Comparison of ENCODE assay signal across 18 cellular contexts in genomic region chr5:96788112-96788749, GRCh38. TPM values are rescaled to one million over a fixed set of nuclear protein-coding genes. Genes with fewer than 3 reads are reported as not detected.
A peak's percentile ranks its signal among the peaks of the same experiment; 100 is the strongest.
DNase-seq lines count a peak whose midpoint lies in the region; ATAC-seq and TF ChIP-seq lines count a peak whose summit lies in the region.
"Had no signal": no experiment of that assay in that cellular context is flagged by ENCODE, and none has a peak within 500 bp of the region (broad histone marks: within the 10 kb centered on the region; RNA-seq: fewer than 3 reads in every experiment).

No MANE protein-coding gene starts in this region.

- no peak overlapping the region for H2BK5ac ChIP-seq in IMR-90 (ENCODE audit: low read depth, low read length, poor library complexity, severe bottlenecking)

- no peak overlapping the region for H2BK20ac ChIP-seq in IMR-90 (ENCODE audit: low read depth, low read length)

- H3K4me1 Mint-ChIP-seq in CD14-positive monocyte (peaks cover 11% of the 10 kb centered on the region), neural progenitor cell (peaks cover 21% of the 10 kb centered on the region)
- H3K4me1 Mint-ChIP-seq: activated CD4-positive, alpha-beta T cell treated with anti-CD3 and anti-CD28 coated beads, Interleukin-2, amount 10 ng/mL, durations not matched to agents 7 days and 5 days had no signal

- peaks cover 74 to 88% of the 10 kb centered on the region in 2 donors for H3K36me3 Mint-ChIP-seq in CD14-positive monocyte
- peaks cover 10% of the 10 kb centered on the region for H3K36me3 Mint-ChIP-seq in neural progenitor cell

- no peak overlapping the region for H3K4me3 ChIP-seq in IMR-90 (ENCODE audit: insufficient read depth, low read depth, low read length)
- H3K4me3 ChIP-seq in cardiac fibroblast (replicated peaks in 1 of 2; ENCODE audit: low read depth in 2 of 2, low read length in 2 of 2): no peak overlapping the region
- no peak overlapping the region for H3K4me3 ChIP-seq in mucosa of descending colon
- H3K4me3 ChIP-seq in neural progenitor cell: no peak overlapping the region
- H3K4me3 ChIP-seq: adrenal gland; BLaER1 treated with 17β-estradiol and CSF1 and Interleukin-3, amounts not matched to agents 10 nM and 100 nM; stomach had no signal

- no peaks in the 10 kb centered on the region; a peak in 1 of 4 replicates for H3K79me1 ChIP-seq in IMR-90 (ENCODE audit: low read depth in 1 of 2, low read length in 2 of 2)

- no peak overlapping the region for H3K9ac ChIP-seq in IMR-90 (ENCODE audit: low read depth, low read length)
- no peak overlapping the region for H3K9ac ChIP-seq in neural progenitor cell
- H3K9ac ChIP-seq: BLaER1 treated with 17β-estradiol and CSF1 and Interleukin-3, amounts not matched to agents 10 nM and 100 nM had no signal

- no peak overlapping the region for H4K91ac ChIP-seq in IMR-90 (ENCODE audit: insufficient read depth, low read depth, low read length)

- peaks cover 13% of the 10 kb centered on the region for H3F3A ChIP-seq in neural progenitor cell (ENCODE audit: low read depth)

- no peaks in the 10 kb centered on the region for H3K27me3 Mint-ChIP-seq in CD14-positive monocyte (ENCODE audit: low read depth in 3 of 3)
- H3K27me3 Mint-ChIP-seq in neural progenitor cell (ENCODE audit: insufficient read depth, low read depth): peaks cover 2% of the 10 kb centered on the region
- H3K27me3 Mint-ChIP-seq: activated CD4-positive, alpha-beta T cell treated with anti-CD3 and anti-CD28 coated beads, Interleukin-2, amount 10 ng/mL, durations not matched to agents 7 days and 5 days; progenitor cell of endocrine pancreas had no signal

- no peak overlapping the region for H3K23ac ChIP-seq in IMR-90 (ENCODE audit: low read depth, low read length)

- CTCF ChIA-PET in IMR-90 (lab: Yijun Ruan, JAX): no interaction called here

- no peaks in the 10 kb centered on the region for H3K79me2 ChIP-seq in neural progenitor cell (ENCODE audit: low read depth)

- H2AFZ ChIP-seq in IMR-90 (replicated peaks; ENCODE audit: low read length, poor library complexity): no peak overlapping the region
- H2AFZ ChIP-seq in neural progenitor cell (replicated peaks): no peak overlapping the region

- H4K8ac ChIP-seq in IMR-90 (ENCODE audit: low read depth in 2 of 2, low read length in 2 of 2): no peak overlapping the region

- TF ChIP-seq POLR2A in IMR-90 (IDR thresholded peaks at IDR 0.05; ENCODE audit: low read depth, low read length): no peak

- no peak overlapping the region for H4K5ac ChIP-seq in IMR-90 (ENCODE audit: low read depth, low read length)

- no TSS peak for BruUV-seq in IMR-90 (replicated peaks; lab: Mats Ljungman, UMichigan)

- DNase-seq in CD14-positive monocyte (ENCODE audit: low spot score) (no peak), IMR-90 (peak; percentile 17), cardiac fibroblast (ENCODE audit: low read depth in 2 of 2) (peak; percentile 33 to 41), mucosa of descending colon (no peak), neural progenitor cell (ENCODE audit: low spot score) (no peak), T1000 (lab: John Stamatoyannopoulos, UW) (no peak), NCI-H1092 treated with DMSO at 0.1 percent for 48 hours (lab: John Stamatoyannopoulos, UW) (no peak)
- DNase-seq in activated CD8-positive, alpha-beta memory T cell treated with anti-CD3 and anti-CD28 coated beads for 24 hours: no peak
- DNase-seq: activated CD4-positive, alpha-beta T cell treated with anti-CD3 and anti-CD28 coated beads, Interleukin-2, amount 10 ng/mL, durations not matched to agents 7 days and 5 days; adrenal gland; effector CD4-positive, alpha-beta T cell; GDM1; mesendoderm; NCI-H1436 treated with DMSO at 0.1 percent for 48 hours; stomach had no signal

- ATAC-seq in IMR-90 (ENCODE audit: low read depth): no peak
- peak; percentile 27 for ATAC-seq in mucosa of descending colon
- ATAC-seq: HCT116 had no signal

- H3K56ac ChIP-seq in IMR-90 (ENCODE audit: extremely low read depth, insufficient read depth, low read length): no peak overlapping the region

- no CpG with 5 or more reads among the region's 5 CpGs for WGBS in IMR-90 (ENCODE audit: extremely low coverage in 2 of 2, insufficient read length in 1 of 2), 2 experiments

- H2BK120ac ChIP-seq in IMR-90 (ENCODE audit: low read depth, low read length): no peak overlapping the region

- POLR2A ChIA-PET in IMR-90 (lab: Charles Lee; ENCODE audit: unreplicated experiment): no interaction called here

- intact Hi-C loops in CD14-positive monocyte (cut with micrococcal nuclease) (no loop called here), IMR-90 (cut with micrococcal nuclease) (no loop called here), mucosa of descending colon (cut with DNase I, micrococcal nuclease) (no loop called here)

- H3K4me2 ChIP-seq in IMR-90 (ENCODE audit: low read depth, low read length) (no peak overlapping the region), neural progenitor cell (no peak overlapping the region)
- H3K4me2 ChIP-seq: BLaER1 treated with 17β-estradiol and CSF1 and Interleukin-3, amounts not matched to agents 10 nM and 100 nM had no signal

- H3K4ac ChIP-seq in IMR-90 (ENCODE audit: low read depth, low read length): no peak overlapping the region

- dilution Hi-C loops in IMR-90 (cut with HindIII; ENCODE audit: low sequenced_read_pairs, unreplicated experiment): loop anchor here (25.0 kb wide), 1 partner anchor 374 kb away; no protein-coding TSS in a partner anchor

- TF ChIP-seq CTCF in CD14-positive monocyte (IDR thresholded peaks at IDR 0.05): no peak
- TF ChIP-seq CTCF in IMR-90 (conservative IDR thresholded peaks at IDR 0.05; ENCODE audit: low read depth, low read length): no peak
- no peak for TF ChIP-seq CTCF in cardiac fibroblast (IDR thresholded peaks at IDR 0.05; ENCODE audit: low read depth, low read length)
- no peak for TF ChIP-seq CTCF in mucosa of descending colon (IDR thresholded peaks at IDR 0.05)
- no peak for TF ChIP-seq CTCF in neural progenitor cell (IDR thresholded peaks at IDR 0.05)

- no peak for TF ChIP-seq RAD21 in IMR-90 (IDR thresholded peaks at IDR 0.05; ENCODE audit: low read length)

- H3K27ac Mint-ChIP-seq in CD14-positive monocyte: peak overlapping the region in 5 of 7 donors; percentile 2 to 74 (median 39)
- no peak overlapping the region for H3K27ac Mint-ChIP-seq in neural progenitor cell
- H3K27ac Mint-ChIP-seq: progenitor cell of endocrine pancreas had no signal

- peaks cover 10% of the 10 kb centered on the region for H3K36me3 ChIP-seq in IMR-90 (ENCODE audit: control insufficient read depth, insufficient read depth, low read length)
- peaks cover 6% of the 10 kb centered on the region for H3K36me3 ChIP-seq in mucosa of descending colon (ENCODE audit: low read depth)
- H3K36me3 ChIP-seq in neural progenitor cell: no peaks in the 10 kb centered on the region

- peaks cover 7% of the 10 kb centered on the region for H3K9me1 ChIP-seq in IMR-90 (ENCODE audit: insufficient read depth, low read length)

- H3K4me1 ChIP-seq in IMR-90 (ENCODE audit: control insufficient read depth, insufficient read depth, low read length) (peaks cover 7% of the 10 kb centered on the region), mucosa of descending colon (ENCODE audit: low read depth) (no peaks in the 10 kb centered on the region), neural progenitor cell (peaks cover 18% of the 10 kb centered on the region)

- no peak overlapping the region for H2AK5ac ChIP-seq in IMR-90 (ENCODE audit: low read depth, low read length)

- no peak overlapping the region for H3K14ac ChIP-seq in IMR-90 (replicated peaks; ENCODE audit: low read depth, low read length)

- in situ Hi-C loops in IMR-90 (cut with MboI; ENCODE audit: low sequenced_read_pairs): no loop called here

- no peak overlapping the region for H2BK15ac ChIP-seq in IMR-90 (ENCODE audit: low read depth, low read length)

- H3K18ac ChIP-seq in IMR-90 (ENCODE audit: low read depth, low read length): no peak overlapping the region

- H3K27me3 ChIP-seq in IMR-90 (ENCODE audit: control insufficient read depth, insufficient read depth, low read length) (no peaks in the 10 kb centered on the region), neural progenitor cell (no peaks in the 10 kb centered on the region)
- H3K27me3 ChIP-seq: adrenal gland; BLaER1 treated with 17β-estradiol and CSF1 and Interleukin-3, amounts not matched to agents 10 nM and 100 nM; stomach had no signal

- no peaks in the 10 kb centered on the region for H3K9me3 ChIP-seq in IMR-90 (ENCODE audit: control insufficient read depth, insufficient read depth, low read length)
- no peaks in the 10 kb centered on the region for H3K9me3 ChIP-seq in mucosa of descending colon
- no peaks in the 10 kb centered on the region for H3K9me3 ChIP-seq in neural progenitor cell (ENCODE audit: low read depth)
- H3K9me3 ChIP-seq: adrenal gland; BLaER1 treated with 17β-estradiol and CSF1 and Interleukin-3, amounts not matched to agents 10 nM and 100 nM; stomach had no signal

- H3K27ac ChIP-seq in IMR-90 (ENCODE audit: insufficient read depth, low read length) (no peak overlapping the region), neural progenitor cell (no peak overlapping the region)
- H3K27ac ChIP-seq: adrenal gland; BLaER1 treated with 17β-estradiol and CSF1 and Interleukin-3, amounts not matched to agents 10 nM and 100 nM; stomach had no signal

- H3K4me3 Mint-ChIP-seq in CD14-positive monocyte: no peak overlapping the region
- no peak overlapping the region for H3K4me3 Mint-ChIP-seq in neural progenitor cell
- H3K4me3 Mint-ChIP-seq: activated CD4-positive, alpha-beta T cell treated with anti-CD3 and anti-CD28 coated beads, Interleukin-2, amount 10 ng/mL, durations not matched to agents 7 days and 5 days had no signal

- no peaks in the 10 kb centered on the region; the same call in 1 of the 2 replicates for H4K20me1 ChIP-seq in IMR-90 (ENCODE audit: insufficient read depth, low read length)
- H4K20me1 ChIP-seq in neural progenitor cell (ENCODE audit: low read depth): no peaks in the 10 kb centered on the region

- H3K9me3 Mint-ChIP-seq in CD14-positive monocyte (no peaks in the 10 kb centered on the region), neural progenitor cell (no peaks in the 10 kb centered on the region)
- H3K9me3 Mint-ChIP-seq: activated CD4-positive, alpha-beta T cell treated with anti-CD3 and anti-CD28 coated beads, Interleukin-2, amount 10 ng/mL, durations not matched to agents 7 days and 5 days had no signal

- H2AK9ac ChIP-seq in IMR-90 (replicated peaks; ENCODE audit: low read depth, low read length, poor library complexity): no peak overlapping the region

TF ChIP-seq in IMR-90, 13 proteins besides CTCF, POLR2A, EP300 and RAD21 (continues in another document):
- TF ChIP-seq RFX5 (IDR thresholded peaks at IDR 0.05; ENCODE audit: low read depth, low read length): no peak
- no peak for TF ChIP-seq MAZ (IDR thresholded peaks at IDR 0.05; ENCODE audit: borderline replicate concordance, low read depth, low read length)
- no peak for TF ChIP-seq CHD1 (IDR thresholded peaks at IDR 0.05; ENCODE audit: low read depth, low read length)

RNA-seq across cellular contexts. Expression of gene ERAP1, which starts 19.5 kb away (rescaled TPM):
- polyA plus RNA-seq in CD14-positive monocyte (10 to 100 TPM; 40.2 to 45.6 TPM), IMR-90 (2012; rRNA removed) (24.2 and 27.2 TPM in 2 replicates)
- total RNA-seq in IMR-90 (2012; rRNA removed) (17.8 and 22.2 TPM in 2 replicates), mucosa of descending colon (100 to 1,000 TPM in 1 of 3 donors, 10 to 100 TPM in 2; 79.4 to 110 (median 98.4) TPM), neural progenitor cell (ENCODE audit: low replicate concordance) (17.2 and 21.5 TPM in 2 replicates)
- polyA plus RNA-seq in IMR-90 (2012; cell fraction: cytosol; rRNA removed): 6.1 and 12.0 TPM in 2 replicates
- polyA plus RNA-seq in IMR-90 (2012; cell fraction: nucleus; rRNA removed; ENCODE audit: low replicate concordance): 10.4 and 31.9 TPM in 2 replicates

Comparison
In these comparisons a context has a peak if more than half of its experiments do, and no peak if none do; other contexts are left out.
1. DNase-seq: peak in IMR-90 (single experiment) and cardiac fibroblast (2 of 2); none in CD14-positive monocyte (single experiment), mucosa of descending colon (0 of 3), activated CD8-positive, alpha-beta memory T cell treated with anti-CD3 and anti-CD28 coated beads for 24 hours (single experiment), neural progenitor cell (single experiment), T1000 (single experiment) and NCI-H1092 treated with DMSO at 0.1 percent for 48 hours (single experiment).